In genomic region chr18:37691162-37691561, GRCh38 we compare ENCODE assay signal across 26 cellular contexts.
"Had no signal": no experiment of that assay in that cellular context is flagged by ENCODE, and none has a peak within 500 bp of the region (broad histone marks: within the 10 kb centered on the region; RNA-seq: fewer than 3 reads in every experiment).

No MANE protein-coding gene starts in this region.

- H3K36me3 ChIP-seq: stomach, suprapubic skin, thoracic aorta, thyroid gland, tibial artery, tibial nerve, transverse colon, upper lobe of left lung, upper lobe of right lung, uterus, vagina had no signal

- H3K27ac ChIP-seq: stomach, suprapubic skin, testis, thoracic aorta, thyroid gland, tibial artery, tibial nerve, transverse colon, upper lobe of left lung, upper lobe of right lung, uterus, vagina had no signal

- H3K4me3 ChIP-seq: stomach, suprapubic skin, testis, thoracic aorta, thyroid gland, tibial artery, tibial nerve, transverse colon, upper lobe of left lung, upper lobe of right lung, uterus, vagina had no signal

- ATAC-seq: stimulated activated effector memory CD8-positive, alpha-beta T cell treated with anti-CD3 and anti-CD28 coated beads, Interleukin-12 subunit alpha, Interleukin-12 subunit beta, amount 100 ng/mL, for 72 hours; stimulated activated memory B cell treated with anti-CD40 and anti-IgM and Interleukin-4, amounts not matched to agents 10 μg/mL and 1 μg/mL and 100 μg/mL, for 72 hours; stimulated activated naive B cell treated with anti-CD40 and anti-IgM and Interleukin-4, amounts not matched to agents 10 μg/mL and 1 μg/mL and 100 μg/mL, for 72 hours; stimulated activated naive CD8-positive, alpha-beta T cell treated with anti-CD3 and anti-CD28 coated beads, Interleukin-15, amount 100 ng/mL, for 72 hours; stimulated activated naive CD8-positive, alpha-beta T cell treated with anti-CD3 and anti-CD28 coated beads, Interleukin-15, Interleukin-2, amounts not matched to agents 100 U/mL and 50 U/mL, for 24 hours; upper lobe of right lung had no signal

- DNase-seq: stimulated activated CD4-positive, alpha-beta T cell treated with anti-CD3 and anti-CD28 coated beads, Interleukin-2, amount 100 ng/mL, for 48 hours; stimulated activated CD4-positive, alpha-beta T cell treated with anti-CD3 and anti-CD28 coated beads, Interleukin-4, amount 100 ng/mL, for 1 hour; stimulated activated CD4-positive, alpha-beta T cell treated with anti-CD3 and anti-CD28 coated beads, Interleukin-4, amount 100 ng/mL, for 24 hours; stimulated activated CD4-positive, alpha-beta T cell treated with anti-CD3 and anti-CD28 coated beads, Interleukin-4, amount 100 ng/mL, for 4 hours; stimulated activated CD8-positive, alpha-beta memory T cell treated with anti-CD3 and anti-CD28 coated beads, Interleukin-4, amount 100 ng/mL, for 48 hours; stimulated activated naive B cell treated with anti-CD40 and anti-IgM and Interleukin-4, amounts not matched to agents 10 μg/mL and 1 μg/mL and 100 μg/mL, for 72 hours; stimulated activated naive CD4-positive, alpha-beta T cell; stimulated activated naive CD4-positive, alpha-beta T cell treated with Interleukin-2 at 50 U/mL for 16 hours; stimulated activated naive CD8-positive, alpha-beta T cell treated with anti-CD3 and anti-CD28 coated beads, Interleukin-15, amount 100 ng/mL, for 72 hours; stimulated activated naive CD8-positive, alpha-beta T cell treated with anti-CD3 and anti-CD28 coated beads, Interleukin-15, Interleukin-2, amounts not matched to agents 100 U/mL and 50 U/mL, for 24 hours; stomach; substantia nigra; testis; thyroid gland; tibial artery; transverse colon; trophoblast cell; upper lobe of left lung; upper lobe of right lung; uterus had no signal

- H3K4me1 ChIP-seq: stomach, suprapubic skin, testis, thyroid gland, tibial artery, tibial nerve, transverse colon, upper lobe of left lung, upper lobe of right lung, uterus, vagina had no signal

- H3K27me3 ChIP-seq: stomach, suprapubic skin, testis, thyroid gland, tibial artery, tibial nerve, transverse colon, upper lobe of left lung, upper lobe of right lung, uterus, vagina had no signal

- H3K9me3 ChIP-seq: stomach, suprapubic skin, testis, thoracic aorta, thyroid gland, tibial artery, transverse colon, upper lobe of left lung, upper lobe of right lung, uterus, vagina had no signal
